Comparison of ENCODE assay signal across 8 cellular contexts in the genomic region with DNA sequence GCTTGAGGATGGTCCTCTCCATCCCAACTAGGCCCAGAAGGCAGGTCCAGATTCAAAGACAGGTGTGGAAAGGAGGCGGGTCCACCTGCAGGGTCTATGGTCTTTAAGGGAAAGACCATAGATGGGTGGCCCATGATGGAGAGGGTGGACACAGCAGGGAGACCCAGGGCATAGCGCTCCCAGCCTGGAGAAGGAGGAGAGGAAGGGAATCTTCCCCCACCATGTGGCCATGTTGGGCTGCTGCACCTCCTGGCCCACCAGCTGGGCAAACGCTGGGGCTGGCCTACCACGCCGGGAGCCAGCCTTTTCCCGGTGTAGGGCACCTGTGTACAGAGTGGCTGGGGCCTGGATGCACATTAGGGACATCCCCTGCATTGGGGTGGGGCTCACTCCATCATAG.
A peak's percentile ranks its signal among the peaks of the same experiment; 100 is the strongest.
DNase-seq lines count a peak whose midpoint lies in the region; ATAC-seq, FAIRE-seq and TF ChIP-seq lines count a peak whose summit lies in the region.

No MANE protein-coding gene starts in this region.

- H3K9me3 Mint-ChIP-seq in immature natural killer cell = no peaks in the 10 kb centered on the region

- no peak overlapping the region for H3K9ac ChIP-seq in kidney (ENCODE audit: low read length in 2 of 2)

- no peak overlapping the region for H3K27ac Mint-ChIP-seq in immature natural killer cell

- H3K36me3 Mint-ChIP-seq in immature natural killer cell = no peaks in the 10 kb centered on the region

- no peaks in the 10 kb centered on the region for H3K27me3 ChIP-seq in HL-60 (ENCODE audit: insufficient read depth, poor library complexity, severe bottlenecking)
- H3K27me3 ChIP-seq in aorta (ENCODE audit: control insufficient read depth in 1 of 2, insufficient read depth in 2 of 2, low read length in 1 of 2) = no peaks in the 10 kb centered on the region

- H3K36me3 ChIP-seq in kidney (ENCODE audit: control insufficient read depth in 1 of 2, insufficient read depth in 2 of 2, low read length in 2 of 2) (no peaks in the 10 kb centered on the region), aorta (ENCODE audit: control insufficient read depth in 1 of 2, insufficient read depth in 2 of 2, low read length in 1 of 2) (no peaks in the 10 kb centered on the region)

- intact Hi-C loops in kidney (cut with DNase I) = no loop called here
- intact Hi-C loops in aorta (cut with DNase I) = loop anchor here in 1 of 2 donors (10.0 kb wide), 1 partner anchor 62 kb away; no protein-coding TSS in a partner anchor

- peaks cover 8 to 13% (median 10%) of the 10 kb centered on the region in 3 donors for H3K27me3 Mint-ChIP-seq in immature natural killer cell (ENCODE audit: low read depth in 3 of 3)

- DNase-seq in AG20443 (ENCODE audit: low spot score) = peak; percentile 75
- peak in 1 of 2 experiments; percentile 12 for DNase-seq in HL-60 (ENCODE audit: low read depth in 1 of 2, low spot score in 1 of 2)
- no peak for DNase-seq in astrocyte of the cerebellum (ENCODE audit: low read depth)
- no peak for DNase-seq in kidney
- peak in 1 of 2 donors; percentile 73 for DNase-seq in aorta
- no peak for DNase-seq in stimulated activated CD4-positive, alpha-beta T cell treated with anti-CD3 and anti-CD28 coated beads, Interleukin-12 subunit alpha, Interleukin-12 subunit beta, amount 100 ng/mL, for 4 hours
- no peak for DNase-seq in immature natural killer cell

- H3K4me1 ChIP-seq in kidney (ENCODE audit: control insufficient read depth in 1 of 2, insufficient read depth in 1 of 2, low read depth in 1 of 2, low read length in 2 of 2) = no peaks in the 10 kb centered on the region
- no peaks in the 10 kb centered on the region for H3K4me1 ChIP-seq in aorta (ENCODE audit: control insufficient read depth in 1 of 2, insufficient read depth in 2 of 2, low read length in 2 of 2)

- in situ Hi-C loops in astrocyte of the cerebellum (cut with HindIII; ENCODE audit: low sequenced_read_pairs) = no loop called here

- FAIRE-seq in kidney (lab: Jason Lieb, UNC) = no peak

- peak; percentile 29 for TF ChIP-seq CTCF in HL-60 (IDR thresholded peaks at IDR 0.05; ENCODE audit: insufficient read depth, low read length)
- TF ChIP-seq CTCF in astrocyte of the cerebellum (IDR thresholded peaks at IDR 0.05; ENCODE audit: low read depth, low read length, missing control alignments) = peak; percentile 76
- peak; percentile 69 for TF ChIP-seq CTCF in kidney (IDR thresholded peaks at IDR 0.05; ENCODE audit: borderline replicate concordance, extremely low read depth, insufficient read depth)

- H3K4me3 Mint-ChIP-seq in immature natural killer cell = no peak overlapping the region

- H3K4me3 ChIP-seq in HL-60 (replicated peaks; ENCODE audit: insufficient read depth, low read length) (no peak overlapping the region), astrocyte of the cerebellum (ENCODE audit: low read depth, low read length) (no peak overlapping the region), kidney (ENCODE audit: low read length in 2 of 2) (no peak overlapping the region), aorta (ENCODE audit: low read length in 2 of 2) (no peak overlapping the region)

- ATAC-seq in aorta (ENCODE audit: low FRiP score) = peak; percentile 62
- no peak for ATAC-seq in GM18511 (IDR thresholded peaks at IDR 0.05; ENCODE audit: unreplicated experiment)

- H3K9me3 ChIP-seq in kidney (ENCODE audit: control insufficient read depth in 1 of 2, low read length in 2 of 2) = no peaks in the 10 kb centered on the region
- no peaks in the 10 kb centered on the region for H3K9me3 ChIP-seq in aorta (ENCODE audit: control insufficient read depth, low read length)

- WGBS in aorta, 2 donors = 35 to 45% methylated on average over 6 of the region's 6 CpGs

- H3K27ac ChIP-seq in HL-60 (replicated peaks) (no peak overlapping the region), kidney (ENCODE audit: low read depth in 2 of 2, low read length in 2 of 2) (no peak overlapping the region), aorta (ENCODE audit: low read depth in 1 of 2, low read length in 2 of 2) (no peak overlapping the region)

- no peaks in the 10 kb centered on the region for H3K4me1 Mint-ChIP-seq in immature natural killer cell
